17 cellular contexts compared by ENCODE assay signal in the genomic region with DNA sequence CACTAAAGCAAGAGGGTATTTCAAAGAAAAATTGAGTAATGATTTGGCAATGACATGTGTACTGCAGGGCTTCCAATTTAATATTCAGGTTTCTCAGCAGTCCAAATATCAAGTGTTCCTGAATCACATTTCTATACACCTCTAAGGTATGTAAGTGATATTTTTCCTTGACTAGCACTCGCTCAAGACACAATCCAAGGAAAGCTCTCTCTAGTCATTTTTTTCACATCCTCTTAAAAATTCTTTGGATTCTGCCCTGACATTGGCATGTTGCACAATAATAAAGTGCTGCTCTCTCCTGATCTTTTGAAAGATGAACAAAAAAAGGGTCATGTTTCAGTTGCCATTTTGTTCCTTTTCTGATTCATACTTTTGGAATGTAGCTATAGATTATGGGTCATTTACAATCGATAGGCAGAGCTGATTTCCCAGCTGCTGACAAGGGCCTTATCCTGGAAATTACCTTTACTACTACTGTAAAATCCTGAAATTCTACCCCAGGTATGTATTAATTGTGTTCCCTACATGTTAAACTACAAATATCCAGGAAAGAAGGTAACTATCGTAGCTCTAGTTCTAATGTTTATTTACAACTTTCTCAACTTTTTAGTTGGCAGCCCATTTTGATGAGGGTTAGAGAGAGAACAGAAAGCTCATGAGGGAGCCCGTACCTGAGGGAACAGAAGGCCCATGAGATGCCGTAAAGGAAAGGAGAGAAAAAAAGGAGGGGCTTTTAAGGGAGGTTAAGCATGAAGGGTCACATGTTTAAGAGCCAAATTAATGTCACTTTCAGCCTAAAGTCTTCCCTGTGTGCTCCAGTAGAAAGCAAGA.
DNase-seq lines count a peak whose midpoint lies in the region; ATAC-seq and TF ChIP-seq lines count a peak whose summit lies in the region.
"Had no signal": no experiment of that assay in that cellular context is flagged by ENCODE, and none has a peak within 500 bp of the region (broad histone marks: within the 10 kb centered on the region; RNA-seq: fewer than 3 reads in every experiment).

No MANE protein-coding gene starts in this region.

- peak overlapping the region; percentile 74 for H3K27ac ChIP-seq in RWPE2 (ENCODE audit: poor library complexity, severe bottlenecking)
- H3K27ac ChIP-seq in parathyroid adenoma = no peak overlapping the region
- H3K27ac ChIP-seq: ascending aorta, upper lobe of right lung had no signal

- TF ChIP-seq CTCF in RWPE2 (IDR thresholded peaks at IDR 0.05; ENCODE audit: poor library complexity, severe bottlenecking) (no peak), fibroblast of pulmonary artery (IDR thresholded peaks at IDR 0.05; ENCODE audit: low read length, missing control alignments) (no peak), parathyroid adenoma (IDR thresholded peaks at IDR 0.05) (no peak)

- ATAC-seq in RWPE2 (ENCODE audit: low read depth) = peak; percentile 76
- ATAC-seq in HG03342 (IDR thresholded peaks at IDR 0.05; ENCODE audit: unreplicated experiment) = no peak
- no peak for ATAC-seq in GM21619 (IDR thresholded peaks at IDR 0.05; ENCODE audit: unreplicated experiment)
- ATAC-seq: sciatic nerve, upper lobe of right lung had no signal

- H3K9ac ChIP-seq in parathyroid adenoma = no peak overlapping the region

- H3K27me3 ChIP-seq in RWPE2 (ENCODE audit: insufficient read depth, poor library complexity, severe bottlenecking) (no peaks in the 10 kb centered on the region), parathyroid adenoma (ENCODE audit: control insufficient read depth, insufficient read depth, low read length) (no peaks in the 10 kb centered on the region)
- H3K27me3 ChIP-seq: ascending aorta, BE2C, upper lobe of right lung had no signal

- H3K36me3 ChIP-seq in RWPE2 (ENCODE audit: low read depth) (no peaks in the 10 kb centered on the region), parathyroid adenoma (ENCODE audit: control insufficient read depth, insufficient read depth, low read length) (no peaks in the 10 kb centered on the region)
- H3K36me3 ChIP-seq: ascending aorta, BE2C, upper lobe of right lung had no signal

- H3K4me2 ChIP-seq in parathyroid adenoma (ENCODE audit: low read length) = no peak overlapping the region

- peak overlapping the region; percentile 26 for H2AFZ ChIP-seq in parathyroid adenoma

- DNase-seq in GM03348 (ENCODE audit: low spot score) = peak; percentile 31
- DNase-seq in RWPE2 (ENCODE audit: low spot score) = no peak
- DNase-seq in fibroblast of pulmonary artery (ENCODE audit: low read depth) = peak; percentile 69
- DNase-seq in OCI-M1 (lab: John Stamatoyannopoulos, UW) = no peak
- DNase-seq in amniotic stem cell (lab: John Stamatoyannopoulos, UW) = no peak
- DNase-seq: activated CD8-positive, alpha-beta memory T cell treated with anti-CD3 and anti-CD28 coated beads for 24 hours; BE2C; NCI-H1105 treated with DMSO at 0.1 percent for 48 hours; NCI-H524; stimulated activated CD4-positive, alpha-beta T cell treated with anti-CD3 and anti-CD28 coated beads, Interleukin-4, amount 100 ng/mL, for 24 hours; upper lobe of right lung had no signal

- H3K9me3 ChIP-seq in RWPE2 (ENCODE audit: severe bottlenecking) = no peaks in the 10 kb centered on the region
- H3K9me3 ChIP-seq in parathyroid adenoma (ENCODE audit: control insufficient read depth, low read length) = no peaks in the 10 kb centered on the region
- H3K9me3 ChIP-seq: ascending aorta, BE2C had no signal

- H3K4me3 ChIP-seq in RWPE2 (ENCODE audit: severe bottlenecking) = no peak overlapping the region
- no peak overlapping the region for H3K4me3 ChIP-seq in fibroblast of pulmonary artery (replicated peaks; ENCODE audit: low read depth, low read length)
- H3K4me3 ChIP-seq in parathyroid adenoma (ENCODE audit: low read depth, low read length) = no peak overlapping the region
- H3K4me3 ChIP-seq: ascending aorta, lung, upper lobe of right lung had no signal

- H3K79me2 ChIP-seq in parathyroid adenoma = no peaks in the 10 kb centered on the region

- H3K4me1 ChIP-seq in RWPE2 (ENCODE audit: insufficient read depth, poor library complexity, severe bottlenecking) (peaks cover 12% of the 10 kb centered on the region), parathyroid adenoma (peaks cover 2% of the 10 kb centered on the region)
- H3K4me1 ChIP-seq: ascending aorta, BE2C, upper lobe of right lung had no signal

Comparison
In these comparisons a context has a peak if more than half of its experiments do, and no peak if none do; other contexts are left out.
1. DNase-seq: peak in GM03348 (single experiment) and fibroblast of pulmonary artery (single experiment); none in RWPE2 (single experiment), OCI-M1 (single experiment) and amniotic stem cell (single experiment).